In the genomic region with DNA sequence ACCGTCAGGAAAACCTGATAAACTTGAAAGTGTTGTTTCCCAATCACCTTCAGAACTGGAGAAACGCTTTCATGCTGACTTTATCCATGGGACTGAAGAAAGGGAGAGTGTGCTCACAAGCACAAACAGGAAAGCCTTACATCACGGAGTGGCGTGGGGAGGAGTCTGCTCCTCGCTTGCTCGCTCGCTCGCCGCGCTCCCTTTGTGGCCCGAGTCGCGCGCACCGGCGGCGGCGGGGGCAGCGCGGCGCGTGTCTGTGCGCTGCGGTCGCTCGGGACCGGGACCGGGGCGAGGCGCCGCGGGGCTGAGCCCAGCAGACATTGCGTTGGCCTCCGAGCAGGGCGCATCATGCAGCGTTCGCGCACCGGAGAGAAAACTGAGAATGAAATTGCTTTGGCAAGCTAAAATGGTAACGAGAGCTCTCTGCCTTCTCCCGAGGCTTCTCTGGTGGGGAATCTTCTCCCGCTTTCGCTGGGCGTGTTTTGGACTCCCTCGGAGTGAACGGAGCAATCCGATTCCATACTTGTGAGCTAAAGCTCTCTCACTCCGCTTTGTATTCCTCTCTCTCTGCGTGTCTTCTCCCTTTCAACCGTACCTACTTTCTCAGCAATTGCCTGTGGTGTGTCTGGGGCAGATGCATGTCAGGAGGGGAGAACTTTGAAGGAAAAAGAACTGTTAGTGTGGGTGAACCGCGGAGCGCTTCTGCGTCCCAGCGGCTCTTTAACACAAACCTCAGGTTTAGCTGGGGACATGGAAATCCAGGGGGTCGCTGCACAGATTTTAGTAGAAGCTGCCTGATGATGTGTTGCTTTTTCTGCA, we compare ENCODE assay signal across 8 cellular contexts. TPM values are rescaled to one million over a fixed set of nuclear protein-coding genes. Genes with fewer than 3 reads are reported as not detected.
A peak's percentile ranks its signal among the peaks of the same experiment; 100 is the strongest.
DNase-seq lines count a peak whose midpoint lies in the region; ATAC-seq, FAIRE-seq and TF ChIP-seq lines count a peak whose summit lies in the region.

Gene RGL1 (plus strand): TSS at position 205 of the 819 bp plus-strand sequence. CDS start 178 bp downstream, at position 383.

- H3K79me2 ChIP-seq in GM12878 (ENCODE audit: control insufficient read depth, insufficient read depth, low read length), result peaks cover 53% of the 10 kb centered on the region

- H3K27ac ChIP-seq in GM12878 (ENCODE audit: control insufficient read depth, insufficient read depth) (peak within 1 kb of the TSS; percentile 93), prostate gland (peak within 1 kb of the TSS; percentile 75 to 84)

- WGBS in GM12878 (ENCODE audit: insufficient coverage, insufficient replicate concordance, low lambda C conversion rate, missing lambda C conversion rate), result 1% methylated on average over 40 of the region's 56 CpGs
- WGBS in prostate gland, result under 1% methylated on average over 56 of the region's 56 CpGs

- TF ChIP-seq EP300 in GM12878 (IDR thresholded peaks at IDR 0.05; ENCODE audit: borderline replicate concordance in 1 of 2, control insufficient read depth in 1 of 2, low read depth in 2 of 2, low read length in 2 of 2), result 0 out of 4 replicates have a peak, but pooled peaks of 1 of the 2 experiments have one; percentile 14

- peaks cover 11% of the 10 kb centered on the region; the same call in 1 of the 2 replicates for H3K4me1 ChIP-seq in GM12878 (ENCODE audit: control insufficient read depth, insufficient read depth, low read length)
- peaks cover 3% of the 10 kb centered on the region for H3K4me1 ChIP-seq in prostate gland (replicated peaks)

- TF ChIP-seq CTCF in GM12878 (IDR thresholded peaks at IDR 0.05 in 2 of 3, conservative IDR thresholded peaks at IDR 0.05 in 1 of 3; ENCODE audit: control insufficient read depth in 2 of 3, extremely low read depth in 1 of 3, insufficient read depth in 1 of 3, low read depth in 3 of 3, low read length in 3 of 3) (no peak), prostate gland (IDR thresholded peaks at IDR 0.05) (no peak)

- CTCF ChIA-PET in GM12878 (lab: Yijun Ruan, JAX), result interaction anchor here (1.0 to 3.6 kb wide), 6 partner anchors 8 to 150 kb away, joined by 3 to 19 read pairs (median 5); no protein-coding TSS in a partner anchor

- peak; percentile 65 for ATAC-seq in HG03432 (IDR thresholded peaks at IDR 0.05; ENCODE audit: unreplicated experiment)
- ATAC-seq in GM12878, result peak; percentile 72
- ATAC-seq in GM18861 (IDR thresholded peaks at IDR 0.05; ENCODE audit: unreplicated experiment), result no peak

- intact Hi-C loops in GM12878 (cut with micrococcal nuclease; ENCODE audit: unreplicated experiment) (loop anchor here (5.0 kb wide), 3 partner anchors 73 to 118 kb away; no protein-coding TSS in a partner anchor), prostate gland (cut with DNase I) (loop anchor here (5.0 to 10.0 kb wide), 2 partner anchors 92 to 150 kb away; partner anchors contain the start of gene APOBEC4)

- H3K36me3 ChIP-seq in GM12878 (ENCODE audit: control insufficient read depth in 2 of 2, insufficient read depth in 2 of 2, low read length in 1 of 2), result no peaks in the 10 kb centered on the region
- no peaks in the 10 kb centered on the region for H3K36me3 ChIP-seq in prostate gland

- in situ Hi-C loops in GM12878 (cut with MboI), result no loop called here

- H3K4me2 ChIP-seq in GM12878 (ENCODE audit: control insufficient read depth, insufficient read depth), result peak within 1 kb of the TSS; percentile 74

- peak within 1 kb of the TSS; percentile 97 for H3K9ac ChIP-seq in GM12878 (ENCODE audit: control insufficient read depth, insufficient read depth, low read length)

- SMC1A ChIA-PET in GM12878 (lab: Charles Lee; ENCODE audit: uncharacterized antibody, unreplicated experiment), result interaction anchor here (0.7 to 6.4 kb wide), 14 partner anchors 12 to 334 kb away, joined by 3 to 42 read pairs (median 4); partner anchors contain the start of gene APOBEC4

- peak; percentile 57 for FAIRE-seq in GM12878 (lab: Jason Lieb, UNC)

- peak; percentile 80 for TF ChIP-seq POLR2A in GM19099 (IDR thresholded peaks at IDR 0.05; ENCODE audit: extremely low read depth, insufficient read length, low read depth)
- peak; percentile 81 for TF ChIP-seq POLR2A in GM12878 (IDR thresholded peaks at IDR 0.05; ENCODE audit: low read depth, low read length)
- peak; percentile 79 for TF ChIP-seq POLR2A in prostate gland (IDR thresholded peaks at IDR 0.05)

- RAD21 ChIA-PET in GM12878 (lab: Charles Lee; ENCODE audit: unreplicated experiment), result interaction anchor here (0.9 to 3.7 kb wide), 6 partner anchors 18 to 150 kb away, joined by 3 to 25 read pairs (median 6); no protein-coding TSS in a partner anchor

- H2AFZ ChIP-seq in GM12878 (ENCODE audit: control insufficient read depth, low read depth, low read length), result peak within 1 kb of the TSS; percentile 90

- POLR2A ChIA-PET in GM12878 (lab: Charles Lee), result interaction anchor here (1.0 to 1.3 kb wide), 5 partner anchors 9 to 40 kb away, joined by 3 to 5 read pairs (median 4); no protein-coding TSS in a partner anchor

- peak within 1 kb of the TSS; percentile 90 for H3K4me3 ChIP-seq in GM12878
- H3K4me3 ChIP-seq in prostate gland, result peak within 1 kb of the TSS; percentile 49 to 52

- DNase-seq in CD1c-positive myeloid dendritic cell (ENCODE audit: extremely low spot score), result peak; percentile 72
- peak; percentile 78 for DNase-seq in RPMI7951 (ENCODE audit: low read depth)
- DNase-seq in GM12878 (ENCODE audit: low read depth, low spot score), result no peak
- peak; percentile 80 to 81 for DNase-seq in hippocampal formation (lab: John Stamatoyannopoulos, UW)
- peak; percentile 80 for DNase-seq in prostate gland (ENCODE audit: low spot score)

- no peaks in the 10 kb centered on the region for H4K20me1 ChIP-seq in GM12878 (ENCODE audit: control insufficient read depth, insufficient read depth)

- H3K27me3 ChIP-seq in GM12878 (replicated peaks in 1 of 2; ENCODE audit: control insufficient read depth in 2 of 2, insufficient read depth in 2 of 2, low read length in 1 of 2), result no peaks in the 10 kb centered on the region
- H3K27me3 ChIP-seq in prostate gland (replicated peaks; ENCODE audit: insufficient read depth), result no peaks in the 10 kb centered on the region

- no TSS peak for BruUV-seq in GM12878 (replicated peaks; lab: Mats Ljungman, UMichigan)

- peaks cover 14% of the 10 kb centered on the region for H3K9me3 ChIP-seq in GM12878 (replicated peaks; ENCODE audit: control insufficient read depth, insufficient read depth, low read length)
- H3K9me3 ChIP-seq in prostate gland, result no peaks in the 10 kb centered on the region

- TF ChIP-seq RAD21 in GM12878 (IDR thresholded peaks at IDR 0.05; ENCODE audit: insufficient read depth, low read depth, low read length), result no peak

TF ChIP-seq in GM12878, 131 proteins besides CTCF, POLR2A, EP300 and RAD21 (continues in another document):
- peak in 1 of 2 experiments; percentile 67; a peak in 1 of 3 replicates for TF ChIP-seq EGR1 (IDR thresholded peaks at IDR 0.05; ENCODE audit: borderline replicate concordance in 1 of 2, low read depth in 2 of 2, low read length in 2 of 2)
- TF ChIP-seq JUND (IDR thresholded peaks at IDR 0.05; ENCODE audit: low read depth, low read length), result no peak
- 0 out of 2 replicates have a peak, but pooled peaks have one; percentile 39 for TF ChIP-seq ZNF217 (IDR thresholded peaks at IDR 0.05)
- no peak for TF ChIP-seq SREBF2 (IDR thresholded peaks at IDR 0.05; ENCODE audit: low read length)
- peak; percentile 22; the same call in 1 of the 2 replicates for TF ChIP-seq MXI1 (IDR thresholded peaks at IDR 0.05; ENCODE audit: low read depth, low read length)
- no peak for TF ChIP-seq NRF1 (conservative IDR thresholded peaks at IDR 0.05; ENCODE audit: low read depth, low read length)
- TF ChIP-seq KLF5 (IDR thresholded peaks at IDR 0.05; ENCODE audit: partially characterized antibody), result peak; percentile 39
- TF ChIP-seq DPF2 (IDR thresholded peaks at IDR 0.05), result peak; percentile 76
- TF ChIP-seq SMARCA5 (IDR thresholded peaks at IDR 0.05), result peak; percentile 66; the same call in 1 of the 2 replicates
- TF ChIP-seq SRF (IDR thresholded peaks at IDR 0.05; ENCODE audit: low read depth in 2 of 2, low read length in 2 of 2), result 0 out of 4 replicates have a peak, but pooled peaks of 1 of the 2 experiments have one; percentile 37
- 0 out of 2 replicates have a peak, but pooled peaks have one; percentile 70 for TF ChIP-seq NFXL1 (IDR thresholded peaks at IDR 0.05; ENCODE audit: borderline replicate concordance)
- peak; percentile 80; the same call in 1 of the 2 replicates for TF ChIP-seq LARP7 (IDR thresholded peaks at IDR 0.05)
- TF ChIP-seq ZNF207 (IDR thresholded peaks at IDR 0.05; ENCODE audit: borderline replicate concordance), result peak; percentile 51; the same call in 1 of the 2 replicates

RNA-seq across cellular contexts. Expression of gene RGL1, which starts in this region (rescaled TPM):
- total RNA-seq in RPMI7951 (2014; rRNA removed; shearing (Covaris generic)), result 19.2 and 23.6 TPM in 2 replicates
- total RNA-seq in GM12878 (2013; cell fraction: nucleolus; rRNA removed), result 21.2 and 22.8 TPM in 2 replicates
- total RNA-seq in GM12878 (2014; rRNA removed), result 19.0 and 20.1 TPM in 2 replicates
- total RNA-seq in GM12878 (2014; rRNA removed; fragmentation: Illumina TruSeq; extraction: Trizol), result 19.9 and 20.7 TPM in 2 replicates
- total RNA-seq in GM12878 (2021), result 18.6 and 20.6 TPM in 2 replicates
- 7.7 TPM for polyA plus RNA-seq in GM12878 (2011; ENCODE audit: low read depth)
- polyA plus RNA-seq in GM12878 (2011; rRNA removed), result 15.6 and 15.7 TPM in 2 replicates
- polyA plus RNA-seq in GM12878 (2011; cell fraction: cytosol; rRNA removed), result 10.2 and 10.8 TPM in 2 replicates
- 20.3 and 21.1 TPM in 2 replicates for polyA plus RNA-seq in GM12878 (2011; cell fraction: nucleus; rRNA removed)
- 8.2 and 10.7 TPM in 2 replicates for polyA plus RNA-seq in GM12878 (2012)
- polyA plus RNA-seq in GM12878 (2014; fragmentation: Illumina TruSeq; extraction: Trizol), result 25.0 and 28.4 TPM in 2 replicates
- 1 to 10 TPM; 8.1 to 9.4 TPM for polyA plus RNA-seq in GM12878 (2014; fragmentation: Nextera tagmentation; extraction: Ambion mirVana)
- polyA plus RNA-seq in GM12878 (2014; rRNA removed), result 15.8 and 17.9 TPM in 2 replicates
- 10 to 100 TPM; 19.0 to 20.9 TPM for polyA plus RNA-seq in GM12878 (2016; fragmentation: Nextera tagmentation; extraction: Ambion mirVana)
- 17.5 and 18.9 TPM in 2 replicates for polyA minus RNA-seq in GM12878 (2011; rRNA and poly(A)+ RNA removed)
- polyA minus RNA-seq in GM12878 (2011; cell fraction: cytosol; rRNA and poly(A)+ RNA removed), result 3.3 and 5.4 TPM in 2 replicates
- 16.0 and 26.8 TPM in 2 replicates for polyA minus RNA-seq in GM12878 (2011; cell fraction: nucleus; rRNA and poly(A)+ RNA removed)
- 10 to 100 TPM; 11.1 to 49.6 TPM for total RNA-seq in prostate gland
